Comparison of ENCODE assay signal across 1 cellular context in genomic region chr5:65926893-65927292, GRCh38.
TF ChIP-seq lines count a peak whose summit lies in the region.

No MANE protein-coding gene starts in this region.

TF ChIP-seq in K562, 482 proteins besides CTCF, POLR2A, EP300 and RAD21 (continued from another document):
- TF ChIP-seq CUX1 (CRISPR knock-in tag; IDR thresholded peaks at IDR 0.05) (0 out of 2 replicates have a peak, but pooled peaks have one; percentile 59), SIN3A (IDR thresholded peaks at IDR 0.05; ENCODE audit: borderline replicate concordance in 2 of 2, control insufficient read depth in 1 of 2, low read depth in 2 of 2, low read length in 2 of 2) (0 out of 4 replicates have a peak, but pooled peaks of 1 of the 2 experiments have one; percentile 11), BCL6 (CRISPR knock-in tag; IDR thresholded peaks at IDR 0.05) (no peak), MXI1 (IDR thresholded peaks at IDR 0.05; ENCODE audit: low read depth, low read length) (no peak), YY1 (IDR thresholded peaks at IDR 0.05; ENCODE audit: borderline replicate concordance in 1 of 3, control insufficient read depth in 1 of 3, extremely low read depth in 1 of 3, insufficient read depth in 3 of 3, insufficient read length in 1 of 3, insufficient replicate concordance in 2 of 3, low read depth in 1 of 3, low read length in 2 of 3) (peak in 1 of 3 experiments; percentile 19), ZNF77 (CRISPR knock-in tag; IDR thresholded peaks at IDR 0.05) (no peak), MLLT1 (IDR thresholded peaks at IDR 0.05) (peak in 1 of 2 experiments; percentile 52; a peak in 1 of 4 replicates)
- TF ChIP-seq, protein P1, sequence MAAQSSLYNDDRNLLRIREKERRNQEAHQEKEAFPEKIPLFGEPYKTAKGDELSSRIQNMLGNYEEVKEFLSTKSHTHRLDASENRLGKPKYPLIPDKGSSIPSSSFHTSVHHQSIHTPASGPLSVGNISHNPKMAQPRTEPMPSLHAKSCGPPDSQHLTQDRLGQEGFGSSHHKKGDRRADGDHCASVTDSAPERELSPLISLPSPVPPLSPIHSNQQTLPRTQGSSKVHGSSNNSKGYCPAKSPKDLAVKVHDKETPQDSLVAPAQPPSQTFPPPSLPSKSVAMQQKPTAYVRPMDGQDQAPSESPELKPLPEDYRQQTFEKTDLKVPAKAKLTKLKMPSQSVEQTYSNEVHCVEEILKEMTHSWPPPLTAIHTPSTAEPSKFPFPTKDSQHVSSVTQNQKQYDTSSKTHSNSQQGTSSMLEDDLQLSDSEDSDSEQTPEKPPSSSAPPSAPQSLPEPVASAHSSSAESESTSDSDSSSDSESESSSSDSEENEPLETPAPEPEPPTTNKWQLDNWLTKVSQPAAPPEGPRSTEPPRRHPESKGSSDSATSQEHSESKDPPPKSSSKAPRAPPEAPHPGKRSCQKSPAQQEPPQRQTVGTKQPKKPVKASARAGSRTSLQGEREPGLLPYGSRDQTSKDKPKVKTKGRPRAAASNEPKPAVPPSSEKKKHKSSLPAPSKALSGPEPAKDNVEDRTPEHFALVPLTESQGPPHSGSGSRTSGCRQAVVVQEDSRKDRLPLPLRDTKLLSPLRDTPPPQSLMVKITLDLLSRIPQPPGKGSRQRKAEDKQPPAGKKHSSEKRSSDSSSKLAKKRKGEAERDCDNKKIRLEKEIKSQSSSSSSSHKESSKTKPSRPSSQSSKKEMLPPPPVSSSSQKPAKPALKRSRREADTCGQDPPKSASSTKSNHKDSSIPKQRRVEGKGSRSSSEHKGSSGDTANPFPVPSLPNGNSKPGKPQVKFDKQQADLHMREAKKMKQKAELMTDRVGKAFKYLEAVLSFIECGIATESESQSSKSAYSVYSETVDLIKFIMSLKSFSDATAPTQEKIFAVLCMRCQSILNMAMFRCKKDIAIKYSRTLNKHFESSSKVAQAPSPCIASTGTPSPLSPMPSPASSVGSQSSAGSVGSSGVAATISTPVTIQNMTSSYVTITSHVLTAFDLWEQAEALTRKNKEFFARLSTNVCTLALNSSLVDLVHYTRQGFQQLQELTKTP (IDR thresholded peaks at IDR 0.05; ENCODE audit: low read depth in 1 of 2, partially characterized antibody in 2 of 2): peak in 1 of 2 experiments; percentile 4
